ENCODE assay signal across 9 cellular contexts in genomic region chr12:108875280-108875679, GRCh38. TPM values are rescaled to one million over a fixed set of nuclear protein-coding genes. Genes with fewer than 3 reads are reported as not detected.
"Had no signal": no experiment of that assay in that cellular context is flagged by ENCODE, and none has a peak within 500 bp of the region (broad histone marks: within the 10 kb centered on the region; RNA-seq: fewer than 3 reads in every experiment).

No MANE protein-coding gene starts in this region.

- ATAC-seq: GM23338 had no signal

- FAIRE-seq: H1, H54, HTR-8/SVneo had no signal

- DNase-seq: H9, HCEC 1CT, HFFc6, IMR-90 had no signal

- H3K9me3 Mint-ChIP-seq: GM23338, H9, HFFc6 had no signal

- H3K27ac Mint-ChIP-seq: GM23338, H9, HFFc6 had no signal

- H3K4me3 ChIP-seq: GM23338 had no signal

- H3K4me3 Mint-ChIP-seq: GM23338, H9, HFFc6 had no signal

RNA-seq across cellular contexts. Expression of gene DAO, which starts 4.6 kb away (rescaled TPM):
- total RNA-seq: GM23338, H1, H9, HFFc6, HT-29, IMR-90 had no signal
